In the genomic region with DNA sequence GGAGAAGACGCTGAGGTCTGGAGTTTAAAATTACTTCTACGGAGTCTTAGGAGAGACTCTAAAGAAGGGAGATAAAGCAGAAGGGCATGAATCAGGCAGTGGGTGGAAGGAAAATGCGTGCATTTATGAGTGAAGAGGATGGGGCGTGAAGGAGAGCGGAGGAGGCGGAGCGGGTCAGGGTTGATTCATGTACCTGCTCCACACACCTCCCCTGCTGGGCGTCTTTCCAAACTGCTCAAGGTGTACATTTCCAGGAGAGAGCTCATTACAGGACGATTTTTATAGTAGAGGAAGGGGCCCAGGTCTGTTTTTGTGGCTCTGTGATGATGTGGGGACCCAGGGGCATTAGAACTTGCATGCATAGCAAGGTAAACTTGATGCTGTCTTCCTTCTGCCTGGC, we compare ENCODE assay signal across 24 cellular contexts.
"Had no signal": no experiment of that assay in that cellular context is flagged by ENCODE, and none has a peak within 500 bp of the region (broad histone marks: within the 10 kb centered on the region; RNA-seq: fewer than 3 reads in every experiment).

No MANE protein-coding gene starts in this region.

- H3K27me3 ChIP-seq: hepatocyte, left lung, right lobe of liver, transverse colon, vagina had no signal

- H3K4me3 ChIP-seq: esophagus squamous epithelium, hepatocyte, left lung, psoas muscle, right lobe of liver, thoracic aorta, transverse colon, vagina had no signal

- H3K79me2 ChIP-seq: hepatocyte had no signal

- H3K27ac Mint-ChIP-seq: effector memory CD8-positive, alpha-beta T cell; naive thymus-derived CD4-positive, alpha-beta T cell; nephron; stimulated activated naive B cell treated with anti-CD40 and anti-IgM and Interleukin-4, amounts not matched to agents 10 μg/mL and 1 μg/mL and 100 μg/mL, for 72 hours; stimulated activated naive CD8-positive, alpha-beta T cell treated with anti-CD3 and anti-CD28 coated beads, Interleukin-15, Interleukin-2, amounts not matched to agents 100 ng/mL and 50 ng/mL, for 24 hours had no signal

- ATAC-seq: effector memory CD8-positive, alpha-beta T cell; left cardiac atrium; left lung; naive thymus-derived CD4-positive, alpha-beta T cell; psoas muscle; right lobe of liver; stimulated activated naive B cell treated with anti-CD40 and anti-IgM and Interleukin-4, amounts not matched to agents 10 μg/mL and 1 μg/mL and 100 μg/mL, for 72 hours had no signal

- H3K9me3 ChIP-seq: esophagus squamous epithelium, left lung, psoas muscle, right lobe of liver, thoracic aorta, transverse colon, vagina had no signal

- H3K9me3 Mint-ChIP-seq: effector memory CD8-positive, alpha-beta T cell; naive thymus-derived CD4-positive, alpha-beta T cell; nephron; stimulated activated naive B cell treated with anti-CD40 and anti-IgM and Interleukin-4, amounts not matched to agents 10 μg/mL and 1 μg/mL and 100 μg/mL, for 72 hours; stimulated activated naive CD8-positive, alpha-beta T cell treated with anti-CD3 and anti-CD28 coated beads, Interleukin-15, Interleukin-2, amounts not matched to agents 100 ng/mL and 50 ng/mL, for 24 hours had no signal

- H2AFZ ChIP-seq: hepatocyte had no signal

- H3K4me1 Mint-ChIP-seq: naive thymus-derived CD4-positive, alpha-beta T cell; stimulated activated naive B cell treated with anti-CD40 and anti-IgM and Interleukin-4, amounts not matched to agents 10 μg/mL and 1 μg/mL and 100 μg/mL, for 72 hours had no signal

- H3K4me1 ChIP-seq: esophagus squamous epithelium, left lung, psoas muscle, right lobe of liver, transverse colon, vagina had no signal

- H3K27ac ChIP-seq: esophagus squamous epithelium, hepatocyte, left lung, psoas muscle, right lobe of liver, thoracic aorta, transverse colon, vagina had no signal

- H3K36me3 ChIP-seq: esophagus squamous epithelium, left lung, right lobe of liver, thoracic aorta, transverse colon, vagina had no signal

- DNase-seq: cortex of kidney; effector memory CD8-positive, alpha-beta T cell; erythroblast; esophagus squamous epithelium; kidney; left cardiac atrium; left lung; mesendoderm; midbrain; naive thymus-derived CD4-positive, alpha-beta T cell; posterior cingulate gyrus; psoas muscle; retina; right lobe of liver; small intestine; stimulated activated CD4-positive, alpha-beta T cell treated with anti-CD3 and anti-CD28 coated beads, Interleukin-15, amount 100 ng/mL, for 24 hours; stimulated activated CD4-positive, alpha-beta T cell treated with anti-CD3 and anti-CD28 coated beads, Interleukin-2, amount 100 ng/mL, for 48 hours; stimulated activated naive B cell treated with anti-CD40 and anti-IgM and Interleukin-4, amounts not matched to agents 10 μg/mL and 1 μg/mL and 100 μg/mL, for 72 hours; transverse colon had no signal

- H3K4me2 ChIP-seq: hepatocyte had no signal

- H3K36me3 Mint-ChIP-seq: naive thymus-derived CD4-positive, alpha-beta T cell; stimulated activated naive B cell treated with anti-CD40 and anti-IgM and Interleukin-4, amounts not matched to agents 10 μg/mL and 1 μg/mL and 100 μg/mL, for 72 hours had no signal

- H3K4me3 Mint-ChIP-seq: effector memory CD8-positive, alpha-beta T cell; naive thymus-derived CD4-positive, alpha-beta T cell; nephron; stimulated activated naive B cell treated with anti-CD40 and anti-IgM and Interleukin-4, amounts not matched to agents 10 μg/mL and 1 μg/mL and 100 μg/mL, for 72 hours; stimulated activated naive CD8-positive, alpha-beta T cell treated with anti-CD3 and anti-CD28 coated beads, Interleukin-15, Interleukin-2, amounts not matched to agents 100 ng/mL and 50 ng/mL, for 24 hours had no signal
